Comparison of ENCODE assay signal across 24 cellular contexts in genomic region chr4:162075691-162076090, GRCh38.
DNase-seq lines count a peak whose midpoint lies in the region; ATAC-seq and TF ChIP-seq lines count a peak whose summit lies in the region.
"Had no signal": no experiment of that assay in that cellular context is flagged by ENCODE, and none has a peak within 500 bp of the region (broad histone marks: within the 10 kb centered on the region; RNA-seq: fewer than 3 reads in every experiment).

No MANE protein-coding gene starts in this region.

- TF ChIP-seq CTCF in smooth muscle cell (IDR thresholded peaks at IDR 0.05; ENCODE audit: borderline replicate concordance, insufficient read depth, poor library complexity, severe bottlenecking) (no peak), lower leg skin (IDR thresholded peaks at IDR 0.05) (no peak)

- ATAC-seq in GM18505 (IDR thresholded peaks at IDR 0.05; ENCODE audit: unreplicated experiment), result no peak
- ATAC-seq: HepG2, K562, SK-N-SH treated with all-trans-retinoic acid at 6 μM for 48 hours had no signal

- H3K27me3 ChIP-seq in SJCRH30, result no peaks in the 10 kb centered on the region
- no peaks in the 10 kb centered on the region for H3K27me3 ChIP-seq in mesenchymal stem cell (ENCODE audit: control insufficient read depth in 1 of 2, insufficient read depth in 1 of 2, low read length in 2 of 2)
- H3K27me3 ChIP-seq in smooth muscle cell (ENCODE audit: low read depth), result no peaks in the 10 kb centered on the region
- H3K27me3 ChIP-seq: BLaER1 had no signal

- no peak overlapping the region for H4K91ac ChIP-seq in mesenchymal stem cell (ENCODE audit: low read length)

- H2BK15ac ChIP-seq in mesenchymal stem cell (ENCODE audit: low read depth, poor library complexity, severe bottlenecking), result no peak overlapping the region

- H3K79me2 ChIP-seq in smooth muscle cell (ENCODE audit: low read depth), result no peaks in the 10 kb centered on the region

- H3K4ac ChIP-seq in mesenchymal stem cell (ENCODE audit: low read depth in 1 of 2, low read length in 2 of 2), result no peak overlapping the region

- no peaks in the 10 kb centered on the region for H3K9me3 ChIP-seq in SJCRH30 (replicated peaks)
- no peaks in the 10 kb centered on the region for H3K9me3 ChIP-seq in mesenchymal stem cell (ENCODE audit: control insufficient read depth, low read length)
- no peaks in the 10 kb centered on the region for H3K9me3 ChIP-seq in smooth muscle cell (replicated peaks; ENCODE audit: low read depth)
- H3K9me3 ChIP-seq: BLaER1 had no signal

- TF ChIP-seq POLR2A in lower leg skin (IDR thresholded peaks at IDR 0.05), result no peak
- no peak for TF ChIP-seq POLR2A in GM18505 (IDR thresholded peaks at IDR 0.05; ENCODE audit: borderline replicate concordance, extremely low read depth, insufficient read depth, insufficient read length)

- no peak overlapping the region for H2BK5ac ChIP-seq in mesenchymal stem cell (ENCODE audit: low read depth, low read length, poor library complexity, severe bottlenecking)

- DNase-seq in SJCRH30 (no peak), dedifferentiated amniotic fluid mesenchymal stem cell (ENCODE audit: extremely low spot score) (peak; percentile 70), mesenchymal stem cell (peak; percentile 9), smooth muscle cell (lab: John Stamatoyannopoulos, UW; ENCODE audit: unreplicated experiment) (no peak), SIG-M5 treated with dmso at 0.1 percent for 504 hours (lab: John Stamatoyannopoulos, UW; ENCODE audit: unreplicated experiment) (no peak), lower leg skin (ENCODE audit: low spot score in 2 of 2) (no peak)
- DNase-seq: Calu3; CD4-positive, alpha-beta T cell; DMS153; GOT3; NCI-H1105 treated with DMSO at 0.1 percent for 48 hours; NCI-H2029 treated with DMSO at 0.1 percent for 48 hours; NCI-H226; NCI-H510A treated with DMSO at 0.1 percent for 48 hours; NCI-H748 treated with DMSO at 0.1 percent for 48 hours; NK-92 treated with Interleukin-12 subunit alpha and Interleukin-12 subunit beta, amount 100 ng/mL, for 24 hours; SHP77 treated with DMSO at 0.1 percent for 48 hours had no signal

- no peak overlapping the region for H4K8ac ChIP-seq in mesenchymal stem cell (ENCODE audit: low read length)

- H3K18ac ChIP-seq in mesenchymal stem cell (ENCODE audit: low read depth in 1 of 2, low read length in 2 of 2), result no peak overlapping the region

- no peak overlapping the region for H3K14ac ChIP-seq in mesenchymal stem cell (ENCODE audit: low read length in 2 of 2)

- H3K23ac ChIP-seq in mesenchymal stem cell (ENCODE audit: low read length in 2 of 2), result no peak overlapping the region

- H4K20me1 ChIP-seq in smooth muscle cell (ENCODE audit: low read depth), result no peaks in the 10 kb centered on the region
- H4K20me1 ChIP-seq: BLaER1 had no signal

- H3K4me3 ChIP-seq in SJCRH30 (no peak overlapping the region), mesenchymal stem cell (ENCODE audit: insufficient read depth in 1 of 2, low read depth in 1 of 2, low read length in 2 of 2) (no peak overlapping the region), smooth muscle cell (no peak overlapping the region), lower leg skin (ENCODE audit: low read depth, poor library complexity, severe bottlenecking) (no peak overlapping the region)
- H3K4me3 ChIP-seq: BLaER1, K562 had no signal

- H3K9ac ChIP-seq in mesenchymal stem cell (ENCODE audit: low read length) (no peak overlapping the region), smooth muscle cell (ENCODE audit: low read depth) (no peak overlapping the region)
- H3K9ac ChIP-seq: BLaER1 had no signal

- intact Hi-C loops in lower leg skin (cut with DNase I; ENCODE audit: low total_unique reads), result no loop called here

- H3K36me3 ChIP-seq in SJCRH30 (no peaks in the 10 kb centered on the region), mesenchymal stem cell (ENCODE audit: control insufficient read depth in 1 of 2, insufficient read depth in 2 of 2, low read depth in 1 of 2, low read length in 2 of 2) (no peaks in the 10 kb centered on the region), smooth muscle cell (ENCODE audit: low read depth) (no peaks in the 10 kb centered on the region)
- H3K36me3 ChIP-seq: BLaER1 had no signal

- H3K4me2 ChIP-seq in mesenchymal stem cell (ENCODE audit: low read length, poor library complexity, severe bottlenecking) (no peak overlapping the region), smooth muscle cell (peak overlapping the region; percentile 20)
- H3K4me2 ChIP-seq: BLaER1 had no signal

- H3K4me1 ChIP-seq in SJCRH30 (peaks cover 3% of the 10 kb centered on the region; the same call in 1 of the 2 replicates), mesenchymal stem cell (ENCODE audit: control insufficient read depth, insufficient read depth, low read depth, low read length) (no peaks in the 10 kb centered on the region), smooth muscle cell (ENCODE audit: low read depth) (no peaks in the 10 kb centered on the region)
- H3K4me1 ChIP-seq: BLaER1 had no signal

- no peak overlapping the region for H2AK5ac ChIP-seq in mesenchymal stem cell (ENCODE audit: low read length, severe bottlenecking)

- H2BK12ac ChIP-seq in mesenchymal stem cell (ENCODE audit: low read length in 2 of 2), result no peak overlapping the region

- H2AFZ ChIP-seq in mesenchymal stem cell (ENCODE audit: low read depth, low read length), result no peak overlapping the region
- no peak overlapping the region for H2AFZ ChIP-seq in smooth muscle cell (ENCODE audit: low read depth)

- no peaks in the 10 kb centered on the region for H3K79me1 ChIP-seq in mesenchymal stem cell (replicated peaks; ENCODE audit: low read length, poor library complexity, severe bottlenecking)

- H2BK120ac ChIP-seq in mesenchymal stem cell (ENCODE audit: low read depth, low read length), result no peak overlapping the region

- peak overlapping the region; percentile 8; the same call in 1 of the 2 replicates for H3K27ac ChIP-seq in SJCRH30
- no peak overlapping the region for H3K27ac ChIP-seq in mesenchymal stem cell (ENCODE audit: low read length, poor library complexity, severe bottlenecking)
- no peak overlapping the region for H3K27ac ChIP-seq in smooth muscle cell (ENCODE audit: low read depth)
- H3K27ac ChIP-seq: BLaER1, HL-60, RWPE1 had no signal

- WGBS in mesenchymal stem cell, result 92% methylated on average over 2 of the region's 2 CpGs
- WGBS in smooth muscle cell (ENCODE audit: low lambda C conversion rate), result 58% methylated on average over 2 of the region's 2 CpGs
- 81 to 82% methylated on average over 2 of the region's 2 CpGs for WGBS in lower leg skin, 2 donors

- no peaks in the 10 kb centered on the region for H3F3A ChIP-seq in smooth muscle cell (ENCODE audit: low read depth)

Comparison
In these comparisons a context has a peak if more than half of its experiments do, and no peak if none do; other contexts are left out.
1. DNase-seq: peak in dedifferentiated amniotic fluid mesenchymal stem cell (single experiment) and mesenchymal stem cell (single experiment); none in SJCRH30 (0 of 2), smooth muscle cell (single experiment), SIG-M5 treated with dmso at 0.1 percent for 504 hours (single experiment) and lower leg skin (0 of 2).